Comparison of ENCODE assay signal across 8 cellular contexts in genomic region chr1:12773438-12773837, GRCh38. TPM values are rescaled to one million over a fixed set of nuclear protein-coding genes. Genes with fewer than 3 reads are reported as not detected.
"Had no signal": no experiment of that assay in that cellular context is flagged by ENCODE, and none has a peak within 500 bp of the region (broad histone marks: within the 10 kb centered on the region; RNA-seq: fewer than 3 reads in every experiment).

Gene PRAMEF12, plus strand, starts transcription at chr1:12773738. Its CDS starts 1,130 bp downstream, at chr1:12774868.

- H3K4me3 Mint-ChIP-seq: GM23338, H9 had no signal

- H3K4me1 Mint-ChIP-seq: GM23338, H9 had no signal

- DNase-seq: H9, HCEC 1CT, IMR-90, KG1 had no signal

- H3K27ac Mint-ChIP-seq: GM23338, H9 had no signal

- H3K4me3 ChIP-seq: GM23338, K562 had no signal

- ATAC-seq: GM23338, K562 had no signal

RNA-seq across cellular contexts. Expression of gene PRAMEF12, which starts in this region (rescaled TPM):
- total RNA-seq: GM23338, H4, H9, HT-29, IMR-90, K562 had no signal
